Comparison of ENCODE assay signal across 24 cellular contexts in the genomic region with DNA sequence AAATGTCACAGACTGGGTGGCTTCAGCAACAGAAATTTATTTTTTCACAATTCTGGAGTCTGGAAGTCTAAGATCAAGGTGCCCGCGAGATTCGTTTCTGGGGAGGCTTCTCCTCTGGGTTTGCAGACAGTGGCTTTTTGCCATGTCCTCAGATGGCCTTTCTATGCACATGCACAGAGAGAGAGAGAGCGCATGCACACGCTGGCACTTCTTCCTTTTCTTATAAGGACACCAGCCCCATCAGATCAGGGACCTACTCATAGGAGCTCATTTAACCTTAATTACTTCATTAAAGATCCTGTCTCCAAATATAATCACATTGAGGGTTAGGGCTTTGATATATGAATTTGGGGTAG.
A peak's percentile ranks its signal among the peaks of the same experiment; 100 is the strongest.
DNase-seq lines count a peak whose midpoint lies in the region; ATAC-seq, FAIRE-seq and TF ChIP-seq lines count a peak whose summit lies in the region.
"Had no signal": no experiment of that assay in that cellular context is flagged by ENCODE, and none has a peak within 500 bp of the region (broad histone marks: within the 10 kb centered on the region; RNA-seq: fewer than 3 reads in every experiment).

No MANE protein-coding gene starts in this region.

- no peak for TF ChIP-seq POLR2A in suprapubic skin (IDR thresholded peaks at IDR 0.05)

- H3K9ac ChIP-seq in PC-3 (ENCODE audit: low read length), result no peak overlapping the region

- H3K36me3 ChIP-seq in pancreas, result no peaks in the 10 kb centered on the region
- H3K36me3 ChIP-seq in suprapubic skin, result no peaks in the 10 kb centered on the region
- H3K36me3 ChIP-seq in PC-3 (ENCODE audit: low read depth, low read length), result no peaks in the 10 kb centered on the region
- H3K36me3 ChIP-seq: heart left ventricle, neutrophil, prostate gland had no signal

- H3K79me2 ChIP-seq in PC-3 (ENCODE audit: low read length), result no peaks in the 10 kb centered on the region

- DNase-seq in NCI-H526 treated with DMSO at 0.1 percent for 48 hours (lab: John Stamatoyannopoulos, UW) (peak; percentile 36), NCI-H526 (lab: John Stamatoyannopoulos, UW) (no peak), NCI-H2227 (lab: John Stamatoyannopoulos, UW; ENCODE audit: unreplicated experiment) (peak; percentile 47), cerebellar cortex (ENCODE audit: low spot score) (peak; percentile 81), pancreas (peak in 4 of 6 donors; percentile 27 to 50 (median 32)), suprapubic skin (ENCODE audit: low spot score in 2 of 2) (no peak), PC-3 (no peak)
- DNase-seq: 8988T; activated CD4-positive, CD25-positive, alpha-beta regulatory T cell treated with anti-CD3 and anti-CD28 coated beads, Interleukin-2, amount 50 U/mL, for 72 hours; activated CD8-positive, alpha-beta T cell treated with anti-CD3 and anti-CD28 coated beads for 36 hours; activated effector memory CD4-positive, alpha-beta T cell treated with Interleukin-2 at 50 U/mL for 16 hours; activated naive CD8-positive, alpha-beta T cell treated with anti-CD3 and anti-CD28 coated beads, Interleukin-2, amount 10 ng/mL, durations not matched to agents 7 days and 5 days; activated T-cell treated with anti-CD3 and anti-CD28 coated beads for 4 hours; AML-193; DMS79; left cardiac atrium; NCI-H187; NCI-H510A treated with DMSO at 0.1 percent for 48 hours; stimulated activated naive CD8-positive, alpha-beta T cell treated with anti-CD3 and anti-CD28 coated beads, Interleukin-15, amount 100 ng/mL, for 72 hours; trophoblast cell had no signal

- ATAC-seq in pancreas (peak; percentile 42 to 53 (median 50)), HG03025 (IDR thresholded peaks at IDR 0.05; ENCODE audit: low FRiP score, unreplicated experiment) (no peak), PC-3 (no peak)
- ATAC-seq: activated CD8-positive, alpha-beta T cell treated with anti-CD3 and anti-CD28 coated beads for 36 hours; stimulated activated naive CD8-positive, alpha-beta T cell treated with anti-CD3 and anti-CD28 coated beads, Interleukin-15, amount 100 ng/mL, for 72 hours had no signal

- no peaks in the 10 kb centered on the region for H3F3A ChIP-seq in PC-3 (ENCODE audit: low read length, unreplicated experiment)

- 27 to 31% methylated on average over 5 of the region's 5 CpGs for WGBS in pancreas, 2 donors
- 61% methylated on average over 5 of the region's 5 CpGs for WGBS in suprapubic skin

- intact Hi-C loops in pancreas (cut with DNase I), result no loop called here
- intact Hi-C loops in PC-3 (cut with micrococcal nuclease), result no loop called here

- H3K4me2 ChIP-seq in PC-3 (ENCODE audit: low read length), result no peak overlapping the region

- no TSS peak for BruUV-seq in PC-3 (replicated peaks; lab: Mats Ljungman, UMichigan)

- TF ChIP-seq CTCF in pancreas (IDR thresholded peaks at IDR 0.05) (no peak), suprapubic skin (IDR thresholded peaks at IDR 0.05) (no peak), PC-3 (conservative IDR thresholded peaks at IDR 0.05; ENCODE audit: low read depth, low read length) (no peak)

- H3K4me3 ChIP-seq in pancreas (no peak overlapping the region), suprapubic skin (no peak overlapping the region), PC-3 (ENCODE audit: low read length) (no peak overlapping the region)
- H3K4me3 ChIP-seq: heart left ventricle, prostate gland had no signal

- no peak for FAIRE-seq in pancreas (lab: Jason Lieb, UNC)

- CTCF ChIA-PET in PC-3 (lab: Charles Lee), result no interaction called here

- H2AFZ ChIP-seq in PC-3 (ENCODE audit: low read length), result no peak overlapping the region

- H3K27ac ChIP-seq in pancreas (peak overlapping the region in 2 of 4 donors; percentile 52 to 66), suprapubic skin (no peak overlapping the region), PC-3 (ENCODE audit: low read length) (no peak overlapping the region)
- H3K27ac ChIP-seq: heart left ventricle, neutrophil, prostate gland had no signal

- H3K9me3 ChIP-seq in pancreas (no peaks in the 10 kb centered on the region), suprapubic skin (no peaks in the 10 kb centered on the region), PC-3 (ENCODE audit: low read length) (no peaks in the 10 kb centered on the region)
- H3K9me3 ChIP-seq: heart left ventricle, neutrophil, prostate gland had no signal

- POLR2A ChIA-PET in PC-3 (lab: Charles Lee; ENCODE audit: unreplicated experiment), result interaction anchor here (0.6 to 0.7 kb wide), 2 partner anchors 28 to 160 kb away, joined by 3 to 9 read pairs; no protein-coding TSS in a partner anchor

- no peaks in the 10 kb centered on the region for H4K20me1 ChIP-seq in PC-3 (ENCODE audit: low read length)

- H3K27me3 ChIP-seq in pancreas (no peaks in the 10 kb centered on the region), suprapubic skin (no peaks in the 10 kb centered on the region), PC-3 (ENCODE audit: low read length) (no peaks in the 10 kb centered on the region)
- H3K27me3 ChIP-seq: heart left ventricle, neutrophil had no signal

- no peak for TF ChIP-seq EP300 in suprapubic skin (IDR thresholded peaks at IDR 0.05)

- H3K4me1 ChIP-seq in pancreas (peaks cover 18 to 22% (median 19%) of the 10 kb centered on the region in 3 donors), suprapubic skin (no peaks in the 10 kb centered on the region), PC-3 (ENCODE audit: insufficient read depth, low read length) (peaks cover 4% of the 10 kb centered on the region; the same call in 1 of the 2 replicates)
- H3K4me1 ChIP-seq: prostate gland had no signal

- no peaks in the 10 kb centered on the region for H3K9me2 ChIP-seq in PC-3 (replicated peaks; ENCODE audit: low read length)

Comparison
In these comparisons a context has a peak if more than half of its experiments do, and no peak if none do; other contexts are left out.
1. DNase-seq: peak in NCI-H526 treated with DMSO at 0.1 percent for 48 hours (single experiment), NCI-H2227 (single experiment), cerebellar cortex (single experiment) and pancreas (4 of 6); none in NCI-H526 (0 of 2), suprapubic skin (0 of 2) and PC-3 (single experiment).
2. ATAC-seq: peak in pancreas (4 of 4); none in HG03025 (single experiment) and PC-3 (single experiment).